In the genomic region with DNA sequence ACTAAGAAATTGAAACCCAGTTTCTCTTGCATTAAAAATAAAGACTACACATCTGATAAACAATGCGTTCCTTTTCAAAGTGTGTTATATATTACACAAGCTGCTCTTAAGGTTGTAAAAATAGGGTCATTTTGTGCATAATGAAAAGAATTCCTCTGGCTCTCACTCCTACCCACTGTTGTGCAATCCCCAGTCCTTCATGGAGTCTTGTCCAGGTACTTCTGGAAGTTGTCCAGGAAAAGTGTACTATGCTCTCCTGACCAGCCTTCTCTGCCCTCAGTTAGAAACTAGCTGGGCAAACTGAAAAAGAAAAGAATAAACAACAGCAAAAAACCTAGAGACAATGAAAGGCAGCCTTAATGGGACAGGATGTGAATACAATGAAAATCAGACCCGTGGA, we compare ENCODE assay signal across 1 cellular context.
TF ChIP-seq lines count a peak whose summit lies in the region.

No MANE protein-coding gene starts in this region.

TF ChIP-seq in IMR-90, 13 proteins besides CTCF, POLR2A, EP300 and RAD21:
- TF ChIP-seq MAFK (IDR thresholded peaks at IDR 0.05; ENCODE audit: low read depth, low read length) (no peak), CEBPB (IDR thresholded peaks at IDR 0.05; ENCODE audit: low read depth, low read length) (peak; percentile 75; the same call in 1 of the 2 replicates)
